ENCODE assay signal across 14 cellular contexts in the genomic region with DNA sequence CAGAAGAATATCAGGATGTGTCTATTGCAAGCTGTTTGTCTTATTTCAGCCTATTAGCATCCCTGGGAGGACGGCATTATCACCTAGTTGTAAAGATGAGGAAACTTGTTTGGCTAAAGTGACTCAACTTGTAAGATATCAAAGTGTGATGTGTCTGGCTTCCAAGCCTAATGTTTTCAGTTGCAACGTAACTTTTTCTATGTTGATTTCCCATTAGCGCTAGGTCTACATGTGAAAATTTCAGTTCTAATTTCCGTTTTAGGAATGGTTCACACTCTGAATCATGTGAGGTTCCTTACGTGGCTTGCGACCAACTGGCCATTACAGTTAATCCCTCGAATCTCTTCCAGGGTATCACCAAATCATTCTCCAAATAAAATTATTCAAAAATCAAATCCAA. TPM values are rescaled to one million over a fixed set of nuclear protein-coding genes. Genes with fewer than 3 reads are reported as not detected.
DNase-seq lines count a peak whose midpoint lies in the region; ATAC-seq and TF ChIP-seq lines count a peak whose summit lies in the region.
"Had no signal": no experiment of that assay in that cellular context is flagged by ENCODE, and none has a peak within 500 bp of the region (broad histone marks: within the 10 kb centered on the region; RNA-seq: fewer than 3 reads in every experiment).

No MANE protein-coding gene starts in this region.

- DNase-seq in mesendoderm = peak; percentile 47
- DNase-seq in Caco-2 = no peak
- DNase-seq in stimulated activated CD4-positive, alpha-beta T cell treated with anti-CD3 and anti-CD28 coated beads, Interleukin-2, amount 100 ng/mL, for 48 hours = no peak
- no peak for DNase-seq in activated naive CD4-positive, alpha-beta T cell treated with anti-CD3 and anti-CD28 coated beads, Interleukin-2, amount 50 U/mL, for 72 hours (ENCODE audit: low spot score in 2 of 2)
- DNase-seq: activated CD4-positive, alpha-beta T cell treated with anti-CD3 and anti-CD28 coated beads, Interleukin-2, amount 50 U/mL, for 1 hour; foreskin melanocyte; islet precursor cell; NCI-H2081; right lobe of liver had no signal

- no peaks in the 10 kb centered on the region for H3K79me2 ChIP-seq in mesendoderm (ENCODE audit: control insufficient read depth, insufficient read depth, low read length)

- no peaks in the 10 kb centered on the region for H3K27me3 Mint-ChIP-seq in Caco-2 (ENCODE audit: insufficient read depth, unreplicated experiment)

- TF ChIP-seq CTCF in Caco-2 (IDR thresholded peaks at IDR 0.05; ENCODE audit: insufficient read depth in 1 of 2, low read depth in 1 of 2, low read length in 1 of 2, severe bottlenecking in 1 of 2, unreplicated experiment in 1 of 2) = no peak

- no peaks in the 10 kb centered on the region for H3K36me3 Mint-ChIP-seq in Caco-2 (ENCODE audit: insufficient read depth, unreplicated experiment)
- no peaks in the 10 kb centered on the region for H3K36me3 Mint-ChIP-seq in activated naive CD4-positive, alpha-beta T cell treated with anti-CD3 and anti-CD28 coated beads, Interleukin-2, amount 50 U/mL, for 72 hours

- H2BK120ac ChIP-seq in mesendoderm (ENCODE audit: low read depth, low read length) = no peak overlapping the region

- H3K36me3 ChIP-seq in mesendoderm (ENCODE audit: control insufficient read depth, insufficient read depth, low read length) = no peaks in the 10 kb centered on the region
- no peaks in the 10 kb centered on the region for H3K36me3 ChIP-seq in Caco-2 (ENCODE audit: control insufficient read depth, insufficient read depth, low read length)
- H3K36me3 ChIP-seq: right lobe of liver, suprapubic skin had no signal

- no peak overlapping the region for H2BK15ac ChIP-seq in mesendoderm (replicated peaks; ENCODE audit: low read depth)

- H3K79me1 ChIP-seq in mesendoderm (ENCODE audit: low read length) = no peaks in the 10 kb centered on the region

- no peak overlapping the region for H3K18ac ChIP-seq in mesendoderm (ENCODE audit: low read length)

- H3K4me3 ChIP-seq in mesendoderm (ENCODE audit: low read length) = no peak overlapping the region
- no peak overlapping the region for H3K4me3 ChIP-seq in Caco-2 (ENCODE audit: low read depth, low read length)
- H3K4me3 ChIP-seq: right lobe of liver, suprapubic skin had no signal

- no peak overlapping the region for H3K4ac ChIP-seq in mesendoderm (ENCODE audit: low read depth, low read length)

- CTCF ChIA-PET in Caco-2 (lab: Charles Lee) = no interaction called here

- no peaks in the 10 kb centered on the region; the same call in 1 of the 2 replicates for H3K9me3 ChIP-seq in Caco-2
- H3K9me3 ChIP-seq: right lobe of liver, suprapubic skin had no signal

- POLR2A ChIA-PET in Caco-2 (lab: Charles Lee) = no interaction called here

- intact Hi-C loops in Caco-2 (cut with micrococcal nuclease; ENCODE audit: unreplicated experiment) = no loop called here

- H3K27ac Mint-ChIP-seq in Caco-2 (ENCODE audit: unreplicated experiment) = no peak overlapping the region
- no peak overlapping the region for H3K27ac Mint-ChIP-seq in activated naive CD4-positive, alpha-beta T cell treated with anti-CD3 and anti-CD28 coated beads, Interleukin-2, amount 50 U/mL, for 72 hours
- H3K27ac Mint-ChIP-seq: T-helper 1 cell treated with Interleukin-12 subunit alpha and Interleukin-12 subunit beta and Interleukin-4 antibody, amounts not matched to agents 30 μg/mL and 1 μg/mL, for 36 hours had no signal

- no peak overlapping the region for H3K27ac ChIP-seq in mesendoderm (ENCODE audit: low read depth, low read length)
- H3K27ac ChIP-seq: right lobe of liver, suprapubic skin had no signal

- H3K4me2 ChIP-seq in mesendoderm (ENCODE audit: low read length) = no peak overlapping the region

- H3K56ac ChIP-seq in mesendoderm (ENCODE audit: low read length) = no peak overlapping the region

- no TSS peak for BruUV-seq in Caco-2 (replicated peaks; lab: Mats Ljungman, UMichigan)

- H3K23ac ChIP-seq in mesendoderm (ENCODE audit: low read length) = no peak overlapping the region

- H3K9ac ChIP-seq in mesendoderm (ENCODE audit: low read length) = no peak overlapping the region

- peak; percentile 72 for ATAC-seq in GM18909 (IDR thresholded peaks at IDR 0.05; ENCODE audit: poor library complexity, unreplicated experiment)
- ATAC-seq in GM21737 (IDR thresholded peaks at IDR 0.05; ENCODE audit: unreplicated experiment) = peak; percentile 48
- ATAC-seq in HG03103 (IDR thresholded peaks at IDR 0.05; ENCODE audit: low read depth, unreplicated experiment) = peak; percentile 36
- no peak for ATAC-seq in activated naive CD4-positive, alpha-beta T cell treated with anti-CD3 and anti-CD28 coated beads, Interleukin-2, amount 50 U/mL, for 72 hours

- WGBS in mesendoderm (ENCODE audit: extremely low coverage, insufficient coverage, low lambda C conversion rate) = no CpG with 5 or more reads among the region's 7 CpGs

- H3K4me1 Mint-ChIP-seq in Caco-2 (ENCODE audit: low read depth, unreplicated experiment) = no peaks in the 10 kb centered on the region

- no peaks in the 10 kb centered on the region for H3K27me3 ChIP-seq in mesendoderm (ENCODE audit: insufficient read depth, low read length, poor library complexity)
- no peaks in the 10 kb centered on the region for H3K27me3 ChIP-seq in Caco-2 (replicated peaks; ENCODE audit: control insufficient read depth, insufficient read depth, low read length)
- H3K27me3 ChIP-seq: right lobe of liver had no signal

- H3K4me1 ChIP-seq in mesendoderm (ENCODE audit: control insufficient read depth, low read depth, low read length) (peaks cover 3% of the 10 kb centered on the region), Caco-2 (0 out of 2 replicates have a peak, but pooled peaks cover 9% of the 10 kb centered on the region)
- H3K4me1 ChIP-seq: right lobe of liver, suprapubic skin had no signal

- no peaks in the 10 kb centered on the region for H3K9me3 Mint-ChIP-seq in Caco-2 (ENCODE audit: unreplicated experiment)
- H3K9me3 Mint-ChIP-seq in activated naive CD4-positive, alpha-beta T cell treated with anti-CD3 and anti-CD28 coated beads, Interleukin-2, amount 50 U/mL, for 72 hours = no peaks in the 10 kb centered on the region
- H3K9me3 Mint-ChIP-seq: T-helper 1 cell treated with Interleukin-12 subunit alpha and Interleukin-12 subunit beta and Interleukin-4 antibody, amounts not matched to agents 30 μg/mL and 1 μg/mL, for 36 hours had no signal

- H4K8ac ChIP-seq in mesendoderm (ENCODE audit: low read depth, low read length) = no peak overlapping the region

- H2AK5ac ChIP-seq in mesendoderm (ENCODE audit: low read length) = no peak overlapping the region

- H2BK5ac ChIP-seq in mesendoderm (ENCODE audit: low read length) = no peak overlapping the region

- H3K4me3 Mint-ChIP-seq in Caco-2 (ENCODE audit: unreplicated experiment) = no peak overlapping the region
- H3K4me3 Mint-ChIP-seq: T-helper 1 cell treated with Interleukin-12 subunit alpha and Interleukin-12 subunit beta and Interleukin-4 antibody, amounts not matched to agents 30 μg/mL and 1 μg/mL, for 36 hours had no signal

- H4K5ac ChIP-seq in mesendoderm (ENCODE audit: low read length) = no peak overlapping the region

RNA-seq across cellular contexts. Expression of gene LLPH, which starts 58.0 kb away (rescaled TPM):
- polyA plus RNA-seq in mesendoderm (2013, experiment 1 of 2) = 48.6 TPM
- polyA plus RNA-seq in mesendoderm (2013, experiment 2 of 2) = 49.0 TPM
- total RNA-seq in Caco-2 (2022) = 32.3 and 38.2 TPM in 2 replicates
- total RNA-seq in activated naive CD4-positive, alpha-beta T cell treated with anti-CD3 and anti-CD28 coated beads, Interleukin-2, amount 50 U/mL, for 72 hours = 10 to 100 TPM; 26.4 to 27.2 TPM

Comparison
In these comparisons a context has a peak if more than half of its experiments do, and no peak if none do; other contexts are left out.
1. ATAC-seq: peak in GM18909 (single experiment), GM21737 (single experiment) and HG03103 (single experiment); none in activated naive CD4-positive, alpha-beta T cell treated with anti-CD3 and anti-CD28 coated beads, Interleukin-2, amount 50 U/mL, for 72 hours (0 of 2).